ENCODE assay signal across 1 cellular context in the genomic region with DNA sequence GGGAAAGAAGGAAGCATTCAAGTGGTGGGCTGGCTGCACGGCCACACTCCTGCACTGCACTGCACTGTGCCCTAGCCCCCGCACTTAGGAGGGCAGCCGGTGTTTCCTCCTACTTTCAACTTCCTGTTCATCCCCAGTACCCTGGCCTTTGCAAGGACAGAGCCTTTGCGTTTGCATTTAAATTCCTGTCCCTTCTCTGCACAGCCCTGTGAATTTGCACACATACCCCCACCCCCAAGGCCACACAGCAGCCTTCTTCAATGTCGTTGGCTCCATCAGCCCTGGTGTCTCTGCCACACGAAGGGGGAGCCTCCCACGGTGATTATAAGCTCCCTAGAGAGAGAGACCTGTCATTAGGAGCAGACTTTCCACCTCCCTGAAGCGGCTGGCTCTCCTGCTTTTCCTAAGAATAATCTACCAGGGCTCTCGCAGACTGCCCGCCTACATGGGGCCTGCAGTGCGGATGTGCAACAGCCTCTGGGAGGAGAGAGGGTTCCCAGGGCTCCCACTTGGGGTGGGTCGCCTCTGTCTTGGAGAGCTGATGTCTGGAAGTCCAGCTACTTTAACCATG.
TF ChIP-seq lines count a peak whose summit lies in the region.

No MANE protein-coding gene starts in this region.

TF ChIP-seq in HepG2, 621 proteins besides CTCF, POLR2A, EP300 and RAD21 (continues in another document):
- TF ChIP-seq, protein P1, sequence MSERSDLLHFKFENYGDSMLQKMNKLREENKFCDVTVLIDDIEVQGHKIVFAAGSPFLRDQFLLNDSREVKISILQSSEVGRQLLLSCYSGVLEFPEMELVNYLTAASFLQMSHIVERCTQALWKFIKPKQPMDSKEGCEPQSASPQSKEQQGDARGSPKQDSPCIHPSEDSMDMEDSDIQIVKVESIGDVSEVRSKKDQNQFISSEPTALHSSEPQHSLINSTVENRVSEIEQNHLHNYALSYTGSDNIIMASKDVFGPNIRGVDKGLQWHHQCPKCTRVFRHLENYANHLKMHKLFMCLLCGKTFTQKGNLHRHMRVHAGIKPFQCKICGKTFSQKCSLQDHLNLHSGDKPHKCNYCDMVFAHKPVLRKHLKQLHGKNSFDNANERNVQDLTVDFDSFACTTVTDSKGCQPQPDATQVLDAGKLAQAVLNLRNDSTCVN (CRISPR knock-in tag; IDR thresholded peaks at IDR 0.05; ENCODE audit: borderline replicate concordance) = no peak
- TF ChIP-seq ZBTB1 (CRISPR knock-in tag; IDR thresholded peaks at IDR 0.05; ENCODE audit: borderline replicate concordance) (no peak), ZNF34 (CRISPR knock-in tag; IDR thresholded peaks at IDR 0.05; ENCODE audit: borderline replicate concordance) (no peak), TEAD2 (CRISPR knock-in tag; IDR thresholded peaks at IDR 0.05) (no peak), ZSCAN25 (CRISPR knock-in tag; IDR thresholded peaks at IDR 0.05) (no peak), ZZZ3 (CRISPR knock-in tag; IDR thresholded peaks at IDR 0.05; ENCODE audit: borderline replicate concordance) (no peak), ZNF431 (CRISPR knock-in tag; IDR thresholded peaks at IDR 0.05; ENCODE audit: borderline replicate concordance, low read depth) (no peak), SNAI1 (CRISPR knock-in tag; IDR thresholded peaks at IDR 0.05; ENCODE audit: borderline replicate concordance) (no peak), ZNF225 (CRISPR knock-in tag; IDR thresholded peaks at IDR 0.05) (no peak), ZBTB21 (CRISPR knock-in tag; IDR thresholded peaks at IDR 0.05) (no peak), CREM (IDR thresholded peaks at IDR 0.05) (no peak), CREM (CRISPR knock-in tag; IDR thresholded peaks at IDR 0.05) (no peak), ZFX (CRISPR knock-in tag; IDR thresholded peaks at IDR 0.05; ENCODE audit: low read depth) (peak; percentile 37; the same call in 1 of the 2 replicates), IRX3 (CRISPR knock-in tag; IDR thresholded peaks at IDR 0.05; ENCODE audit: borderline replicate concordance, low read depth) (no peak), ZC3H4 (CRISPR knock-in tag; IDR thresholded peaks at IDR 0.05; ENCODE audit: borderline replicate concordance) (no peak), KLF11 (CRISPR knock-in tag; IDR thresholded peaks at IDR 0.05) (no peak), ZNF737 (CRISPR knock-in tag; IDR thresholded peaks at IDR 0.05; ENCODE audit: borderline replicate concordance) (no peak), KDM1A (CRISPR knock-in tag; IDR thresholded peaks at IDR 0.05) (no peak), ZBTB7B (CRISPR knock-in tag; IDR thresholded peaks at IDR 0.05) (no peak), SRF (IDR thresholded peaks at IDR 0.05; ENCODE audit: low read depth, low read length) (no peak), HOXA3 (CRISPR knock-in tag; IDR thresholded peaks at IDR 0.05) (0 out of 2 replicates have a peak, but pooled peaks have one; percentile 17), MZF1 (CRISPR knock-in tag; IDR thresholded peaks at IDR 0.05; ENCODE audit: borderline replicate concordance) (no peak), KLF9 (CRISPR knock-in tag; IDR thresholded peaks at IDR 0.05; ENCODE audit: low read depth) (no peak), BORCS8-MEF2B (CRISPR knock-in tag; IDR thresholded peaks at IDR 0.05) (no peak), FOXC1 (CRISPR knock-in tag; IDR thresholded peaks at IDR 0.05; ENCODE audit: borderline replicate concordance) (no peak), HOXA9 (CRISPR knock-in tag; IDR thresholded peaks at IDR 0.05; ENCODE audit: borderline replicate concordance) (no peak)
- TF ChIP-seq, protein P2, sequence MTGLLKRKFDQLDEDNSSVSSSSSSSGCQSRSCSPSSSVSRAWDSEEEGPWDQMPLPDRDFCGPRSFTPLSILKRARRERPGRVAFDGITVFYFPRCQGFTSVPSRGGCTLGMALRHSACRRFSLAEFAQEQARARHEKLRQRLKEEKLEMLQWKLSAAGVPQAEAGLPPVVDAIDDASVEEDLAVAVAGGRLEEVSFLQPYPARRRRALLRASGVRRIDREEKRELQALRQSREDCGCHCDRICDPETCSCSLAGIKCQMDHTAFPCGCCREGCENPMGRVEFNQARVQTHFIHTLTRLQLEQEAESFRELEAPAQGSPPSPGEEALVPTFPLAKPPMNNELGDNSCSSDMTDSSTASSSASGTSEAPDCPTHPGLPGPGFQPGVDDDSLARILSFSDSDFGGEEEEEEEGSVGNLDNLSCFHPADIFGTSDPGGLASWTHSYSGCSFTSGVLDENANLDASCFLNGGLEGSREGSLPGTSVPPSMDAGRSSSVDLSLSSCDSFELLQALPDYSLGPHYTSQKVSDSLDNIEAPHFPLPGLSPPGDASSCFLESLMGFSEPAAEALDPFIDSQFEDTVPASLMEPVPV (CRISPR knock-in tag; IDR thresholded peaks at IDR 0.05) = no peak
- TF ChIP-seq, protein P3, sequence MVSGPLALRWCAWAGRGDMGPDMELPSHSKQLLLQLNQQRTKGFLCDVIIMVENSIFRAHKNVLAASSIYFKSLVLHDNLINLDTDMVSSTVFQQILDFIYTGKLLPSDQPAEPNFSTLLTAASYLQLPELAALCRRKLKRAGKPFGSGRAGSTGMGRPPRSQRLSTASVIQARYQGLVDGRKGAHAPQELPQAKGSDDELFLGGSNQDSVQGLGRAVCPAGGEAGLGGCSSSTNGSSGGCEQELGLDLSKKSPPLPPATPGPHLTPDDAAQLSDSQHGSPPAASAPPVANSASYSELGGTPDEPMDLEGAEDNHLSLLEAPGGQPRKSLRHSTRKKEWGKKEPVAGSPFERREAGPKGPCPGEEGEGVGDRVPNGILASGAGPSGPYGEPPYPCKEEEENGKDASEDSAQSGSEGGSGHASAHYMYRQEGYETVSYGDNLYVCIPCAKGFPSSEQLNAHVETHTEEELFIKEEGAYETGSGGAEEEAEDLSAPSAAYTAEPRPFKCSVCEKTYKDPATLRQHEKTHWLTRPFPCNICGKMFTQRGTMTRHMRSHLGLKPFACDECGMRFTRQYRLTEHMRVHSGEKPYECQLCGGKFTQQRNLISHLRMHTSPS (CRISPR knock-in tag; IDR thresholded peaks at IDR 0.05; ENCODE audit: low read depth) = 0 out of 2 replicates have a peak, but pooled peaks have one; percentile 38
- TF ChIP-seq, protein P4, sequence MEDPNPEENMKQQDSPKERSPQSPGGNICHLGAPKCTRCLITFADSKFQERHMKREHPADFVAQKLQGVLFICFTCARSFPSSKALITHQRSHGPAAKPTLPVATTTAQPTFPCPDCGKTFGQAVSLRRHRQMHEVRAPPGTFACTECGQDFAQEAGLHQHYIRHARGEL (CRISPR knock-in tag; IDR thresholded peaks at IDR 0.05) = no peak
- TF ChIP-seq, protein P5, sequence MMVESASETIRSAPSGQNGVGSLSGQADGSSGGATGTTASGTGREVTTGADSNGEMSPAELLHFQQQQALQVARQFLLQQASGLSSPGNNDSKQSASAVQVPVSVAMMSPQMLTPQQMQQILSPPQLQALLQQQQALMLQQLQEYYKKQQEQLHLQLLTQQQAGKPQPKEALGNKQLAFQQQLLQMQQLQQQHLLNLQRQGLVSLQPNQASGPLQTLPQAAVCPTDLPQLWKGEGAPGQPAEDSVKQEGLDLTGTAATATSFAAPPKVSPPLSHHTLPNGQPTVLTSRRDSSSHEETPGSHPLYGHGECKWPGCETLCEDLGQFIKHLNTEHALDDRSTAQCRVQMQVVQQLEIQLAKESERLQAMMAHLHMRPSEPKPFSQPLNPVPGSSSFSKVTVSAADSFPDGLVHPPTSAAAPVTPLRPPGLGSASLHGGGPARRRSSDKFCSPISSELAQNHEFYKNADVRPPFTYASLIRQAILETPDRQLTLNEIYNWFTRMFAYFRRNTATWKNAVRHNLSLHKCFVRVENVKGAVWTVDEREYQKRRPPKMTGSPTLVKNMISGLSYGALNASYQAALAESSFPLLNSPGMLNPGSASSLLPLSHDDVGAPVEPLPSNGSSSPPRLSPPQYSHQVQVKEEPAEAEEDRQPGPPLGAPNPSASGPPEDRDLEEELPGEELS (CRISPR knock-in tag; IDR thresholded peaks at IDR 0.05) = no peak
- TF ChIP-seq, protein P6, sequence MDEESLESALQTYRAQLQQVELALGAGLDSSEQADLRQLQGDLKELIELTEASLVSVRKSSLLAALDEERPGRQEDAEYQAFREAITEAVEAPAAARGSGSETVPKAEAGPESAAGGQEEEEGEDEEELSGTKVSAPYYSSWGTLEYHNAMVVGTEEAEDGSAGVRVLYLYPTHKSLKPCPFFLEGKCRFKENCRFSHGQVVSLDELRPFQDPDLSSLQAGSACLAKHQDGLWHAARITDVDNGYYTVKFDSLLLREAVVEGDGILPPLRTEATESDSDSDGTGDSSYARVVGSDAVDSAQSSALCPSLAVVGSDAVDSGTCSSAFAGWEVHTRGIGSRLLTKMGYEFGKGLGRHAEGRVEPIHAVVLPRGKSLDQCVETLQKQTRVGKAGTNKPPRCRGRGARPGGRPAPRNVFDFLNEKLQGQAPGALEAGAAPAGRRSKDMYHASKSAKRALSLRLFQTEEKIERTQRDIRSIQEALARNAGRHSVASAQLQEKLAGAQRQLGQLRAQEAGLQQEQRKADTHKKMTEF (CRISPR knock-in tag; IDR thresholded peaks at IDR 0.05) = no peak
- TF ChIP-seq, protein P7, sequence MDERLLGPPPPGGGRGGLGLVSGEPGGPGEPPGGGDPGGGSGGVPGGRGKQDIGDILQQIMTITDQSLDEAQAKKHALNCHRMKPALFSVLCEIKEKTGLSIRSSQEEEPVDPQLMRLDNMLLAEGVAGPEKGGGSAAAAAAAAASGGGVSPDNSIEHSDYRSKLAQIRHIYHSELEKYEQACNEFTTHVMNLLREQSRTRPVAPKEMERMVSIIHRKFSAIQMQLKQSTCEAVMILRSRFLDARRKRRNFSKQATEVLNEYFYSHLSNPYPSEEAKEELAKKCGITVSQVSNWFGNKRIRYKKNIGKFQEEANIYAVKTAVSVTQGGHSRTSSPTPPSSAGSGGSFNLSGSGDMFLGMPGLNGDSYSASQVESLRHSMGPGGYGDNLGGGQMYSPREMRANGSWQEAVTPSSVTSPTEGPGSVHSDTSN (CRISPR knock-in tag; IDR thresholded peaks at IDR 0.05) = no peak
- TF ChIP-seq, protein P8, sequence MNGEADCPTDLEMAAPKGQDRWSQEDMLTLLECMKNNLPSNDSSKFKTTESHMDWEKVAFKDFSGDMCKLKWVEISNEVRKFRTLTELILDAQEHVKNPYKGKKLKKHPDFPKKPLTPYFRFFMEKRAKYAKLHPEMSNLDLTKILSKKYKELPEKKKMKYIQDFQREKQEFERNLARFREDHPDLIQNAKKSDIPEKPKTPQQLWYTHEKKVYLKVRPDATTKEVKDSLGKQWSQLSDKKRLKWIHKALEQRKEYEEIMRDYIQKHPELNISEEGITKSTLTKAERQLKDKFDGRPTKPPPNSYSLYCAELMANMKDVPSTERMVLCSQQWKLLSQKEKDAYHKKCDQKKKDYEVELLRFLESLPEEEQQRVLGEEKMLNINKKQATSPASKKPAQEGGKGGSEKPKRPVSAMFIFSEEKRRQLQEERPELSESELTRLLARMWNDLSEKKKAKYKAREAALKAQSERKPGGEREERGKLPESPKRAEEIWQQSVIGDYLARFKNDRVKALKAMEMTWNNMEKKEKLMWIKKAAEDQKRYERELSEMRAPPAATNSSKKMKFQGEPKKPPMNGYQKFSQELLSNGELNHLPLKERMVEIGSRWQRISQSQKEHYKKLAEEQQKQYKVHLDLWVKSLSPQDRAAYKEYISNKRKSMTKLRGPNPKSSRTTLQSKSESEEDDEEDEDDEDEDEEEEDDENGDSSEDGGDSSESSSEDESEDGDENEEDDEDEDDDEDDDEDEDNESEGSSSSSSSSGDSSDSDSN (CRISPR knock-in tag; IDR thresholded peaks at IDR 0.05) = 0 out of 2 replicates have a peak, but pooled peaks have one; percentile 23
- TF ChIP-seq, protein P9, sequence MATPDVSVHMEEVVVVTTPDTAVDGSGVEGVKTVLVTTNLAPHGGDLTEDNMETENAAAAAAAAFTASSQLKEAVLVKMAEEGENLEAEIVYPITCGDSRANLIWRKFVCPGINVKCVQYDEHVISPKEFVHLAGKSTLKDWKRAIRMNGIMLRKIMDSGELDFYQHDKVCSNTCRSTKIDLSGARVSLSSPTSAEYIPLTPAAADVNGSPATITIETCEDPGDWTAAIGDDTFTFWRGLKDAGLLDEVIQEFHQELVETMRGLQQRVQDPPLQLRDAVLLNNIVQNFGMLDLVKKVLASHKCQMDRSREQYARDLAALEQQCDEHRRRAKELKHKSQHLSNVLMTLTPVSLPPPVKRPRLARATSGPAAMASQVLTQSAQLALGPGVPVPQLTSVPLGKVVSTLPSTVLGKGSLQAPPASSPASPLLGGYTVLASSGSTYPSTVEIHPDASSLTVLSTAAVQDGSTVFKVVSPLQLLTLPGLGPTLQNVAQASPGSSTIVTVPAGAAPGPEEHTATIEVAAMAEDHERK (CRISPR knock-in tag; IDR thresholded peaks at IDR 0.05; ENCODE audit: low read depth) = no peak
- TF ChIP-seq, protein P10, sequence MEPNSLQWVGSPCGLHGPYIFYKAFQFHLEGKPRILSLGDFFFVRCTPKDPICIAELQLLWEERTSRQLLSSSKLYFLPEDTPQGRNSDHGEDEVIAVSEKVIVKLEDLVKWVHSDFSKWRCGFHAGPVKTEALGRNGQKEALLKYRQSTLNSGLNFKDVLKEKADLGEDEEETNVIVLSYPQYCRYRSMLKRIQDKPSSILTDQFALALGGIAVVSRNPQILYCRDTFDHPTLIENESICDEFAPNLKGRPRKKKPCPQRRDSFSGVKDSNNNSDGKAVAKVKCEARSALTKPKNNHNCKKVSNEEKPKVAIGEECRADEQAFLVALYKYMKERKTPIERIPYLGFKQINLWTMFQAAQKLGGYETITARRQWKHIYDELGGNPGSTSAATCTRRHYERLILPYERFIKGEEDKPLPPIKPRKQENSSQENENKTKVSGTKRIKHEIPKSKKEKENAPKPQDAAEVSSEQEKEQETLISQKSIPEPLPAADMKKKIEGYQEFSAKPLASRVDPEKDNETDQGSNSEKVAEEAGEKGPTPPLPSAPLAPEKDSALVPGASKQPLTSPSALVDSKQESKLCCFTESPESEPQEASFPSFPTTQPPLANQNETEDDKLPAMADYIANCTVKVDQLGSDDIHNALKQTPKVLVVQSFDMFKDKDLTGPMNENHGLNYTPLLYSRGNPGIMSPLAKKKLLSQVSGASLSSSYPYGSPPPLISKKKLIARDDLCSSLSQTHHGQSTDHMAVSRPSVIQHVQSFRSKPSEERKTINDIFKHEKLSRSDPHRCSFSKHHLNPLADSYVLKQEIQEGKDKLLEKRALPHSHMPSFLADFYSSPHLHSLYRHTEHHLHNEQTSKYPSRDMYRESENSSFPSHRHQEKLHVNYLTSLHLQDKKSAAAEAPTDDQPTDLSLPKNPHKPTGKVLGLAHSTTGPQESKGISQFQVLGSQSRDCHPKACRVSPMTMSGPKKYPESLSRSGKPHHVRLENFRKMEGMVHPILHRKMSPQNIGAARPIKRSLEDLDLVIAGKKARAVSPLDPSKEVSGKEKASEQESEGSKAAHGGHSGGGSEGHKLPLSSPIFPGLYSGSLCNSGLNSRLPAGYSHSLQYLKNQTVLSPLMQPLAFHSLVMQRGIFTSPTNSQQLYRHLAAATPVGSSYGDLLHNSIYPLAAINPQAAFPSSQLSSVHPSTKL (CRISPR knock-in tag; IDR thresholded peaks at IDR 0.05) = no peak
- TF ChIP-seq, protein P11, sequence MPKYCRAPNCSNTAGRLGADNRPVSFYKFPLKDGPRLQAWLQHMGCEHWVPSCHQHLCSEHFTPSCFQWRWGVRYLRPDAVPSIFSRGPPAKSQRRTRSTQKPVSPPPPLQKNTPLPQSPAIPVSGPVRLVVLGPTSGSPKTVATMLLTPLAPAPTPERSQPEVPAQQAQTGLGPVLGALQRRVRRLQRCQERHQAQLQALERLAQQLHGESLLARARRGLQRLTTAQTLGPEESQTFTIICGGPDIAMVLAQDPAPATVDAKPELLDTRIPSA (CRISPR knock-in tag; IDR thresholded peaks at IDR 0.05; ENCODE audit: borderline replicate concordance) = no peak
- TF ChIP-seq, protein P12, sequence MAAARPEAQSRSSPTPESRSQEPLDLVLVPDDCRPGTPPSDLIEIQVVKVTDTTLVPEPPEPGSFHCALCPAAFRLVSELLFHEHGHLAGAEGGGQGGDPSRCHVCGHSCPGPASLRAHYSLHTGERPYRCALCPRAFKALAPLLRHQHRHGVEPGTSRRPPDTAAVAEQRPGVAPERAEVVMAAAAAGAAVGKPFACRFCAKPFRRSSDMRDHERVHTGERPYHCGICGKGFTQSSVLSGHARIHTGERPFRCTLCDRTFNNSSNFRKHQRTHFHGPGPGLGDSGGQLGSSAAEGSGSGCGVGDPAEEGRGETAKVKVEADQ (CRISPR knock-in tag; IDR thresholded peaks at IDR 0.05; ENCODE audit: borderline replicate concordance) = no peak
